Comparison of ENCODE assay signal across 1 cellular context in the genomic region with DNA sequence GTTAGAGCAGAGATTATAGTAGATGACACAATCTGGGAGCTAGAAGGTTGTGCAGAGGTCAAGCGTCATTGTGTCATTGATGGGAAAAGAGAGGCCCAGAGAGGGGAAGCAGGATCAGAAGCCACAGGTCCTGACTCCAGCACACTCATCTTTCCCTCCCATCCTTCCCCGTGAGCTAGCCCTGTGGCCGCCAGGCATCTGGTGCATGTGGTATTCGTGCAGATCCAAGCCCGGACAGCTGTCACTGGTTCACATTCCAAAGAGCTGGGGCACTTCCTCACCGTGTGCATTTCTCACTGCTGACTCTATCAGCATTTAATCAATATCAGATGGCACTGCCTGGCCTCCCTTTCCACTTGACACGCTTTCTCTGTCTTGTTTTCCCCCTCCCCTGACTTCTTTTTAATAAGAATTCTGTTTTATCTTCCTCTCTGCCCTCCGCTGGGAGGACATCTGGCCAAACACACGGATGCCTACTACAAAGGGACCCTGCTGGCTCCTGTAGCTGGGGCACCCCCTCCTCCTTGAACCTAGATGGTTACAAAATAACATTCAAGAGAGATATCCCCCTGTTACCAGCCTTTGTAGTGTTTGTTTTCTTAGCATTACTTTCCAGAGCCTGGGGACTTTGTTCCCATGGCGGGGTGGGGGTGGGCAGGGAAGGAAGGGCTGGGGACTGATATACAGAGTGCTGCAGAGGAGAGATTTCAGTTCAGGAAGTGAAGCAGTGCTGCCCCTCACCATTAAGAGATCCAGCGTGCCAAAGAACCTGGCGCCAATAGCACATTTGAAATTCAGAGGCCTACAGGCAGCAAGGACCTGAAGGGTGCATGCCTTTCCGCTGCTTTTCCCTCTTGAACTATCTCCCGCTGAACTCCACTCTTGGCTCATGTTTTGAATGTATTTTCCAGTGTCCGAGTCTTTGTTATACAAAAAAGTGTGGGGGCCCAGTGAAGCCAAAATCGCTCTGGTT.
TF ChIP-seq lines count a peak whose summit lies in the region.

No MANE protein-coding gene starts in this region.

TF ChIP-seq in HepG2, 621 proteins besides CTCF, POLR2A, EP300 and RAD21 (continued from another document and continues in another):
- TF ChIP-seq, protein P1, sequence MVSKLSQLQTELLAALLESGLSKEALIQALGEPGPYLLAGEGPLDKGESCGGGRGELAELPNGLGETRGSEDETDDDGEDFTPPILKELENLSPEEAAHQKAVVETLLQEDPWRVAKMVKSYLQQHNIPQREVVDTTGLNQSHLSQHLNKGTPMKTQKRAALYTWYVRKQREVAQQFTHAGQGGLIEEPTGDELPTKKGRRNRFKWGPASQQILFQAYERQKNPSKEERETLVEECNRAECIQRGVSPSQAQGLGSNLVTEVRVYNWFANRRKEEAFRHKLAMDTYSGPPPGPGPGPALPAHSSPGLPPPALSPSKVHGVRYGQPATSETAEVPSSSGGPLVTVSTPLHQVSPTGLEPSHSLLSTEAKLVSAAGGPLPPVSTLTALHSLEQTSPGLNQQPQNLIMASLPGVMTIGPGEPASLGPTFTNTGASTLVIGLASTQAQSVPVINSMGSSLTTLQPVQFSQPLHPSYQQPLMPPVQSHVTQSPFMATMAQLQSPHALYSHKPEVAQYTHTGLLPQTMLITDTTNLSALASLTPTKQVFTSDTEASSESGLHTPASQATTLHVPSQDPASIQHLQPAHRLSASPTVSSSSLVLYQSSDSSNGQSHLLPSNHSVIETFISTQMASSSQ (IDR thresholded peaks at IDR 0.05; ENCODE audit: low read depth): no peak
- TF ChIP-seq, protein P1 (CRISPR knock-in tag; IDR thresholded peaks at IDR 0.05; ENCODE audit: borderline replicate concordance): no peak
- peak; percentile 29; the same call in 1 of the 2 replicates for TF ChIP-seq CEBPG (CRISPR knock-in tag; IDR thresholded peaks at IDR 0.05)
- TF ChIP-seq GATAD2A (CRISPR knock-in tag; IDR thresholded peaks at IDR 0.05): peak; percentile 59; the same call in 1 of the 2 replicates
- TF ChIP-seq ZNF563 (CRISPR knock-in tag; IDR thresholded peaks at IDR 0.05): no peak
- no peak for TF ChIP-seq ZNF317 (CRISPR knock-in tag; IDR thresholded peaks at IDR 0.05)
- 0 out of 2 replicates have a peak, but pooled peaks have one; percentile 71 for TF ChIP-seq ZNF564 (CRISPR knock-in tag; IDR thresholded peaks at IDR 0.05)
- no peak for TF ChIP-seq RFX5 (IDR thresholded peaks at IDR 0.05; ENCODE audit: low read depth, low read length)
- peak; percentile 38 for TF ChIP-seq ZNF781 (CRISPR knock-in tag; IDR thresholded peaks at IDR 0.05; ENCODE audit: borderline replicate concordance, not compliant biosample characterization)
- no peak; the same call in 1 of the 2 replicates for TF ChIP-seq SPEN (CRISPR knock-in tag; IDR thresholded peaks at IDR 0.05; ENCODE audit: low read depth)
- TF ChIP-seq, protein P2, sequence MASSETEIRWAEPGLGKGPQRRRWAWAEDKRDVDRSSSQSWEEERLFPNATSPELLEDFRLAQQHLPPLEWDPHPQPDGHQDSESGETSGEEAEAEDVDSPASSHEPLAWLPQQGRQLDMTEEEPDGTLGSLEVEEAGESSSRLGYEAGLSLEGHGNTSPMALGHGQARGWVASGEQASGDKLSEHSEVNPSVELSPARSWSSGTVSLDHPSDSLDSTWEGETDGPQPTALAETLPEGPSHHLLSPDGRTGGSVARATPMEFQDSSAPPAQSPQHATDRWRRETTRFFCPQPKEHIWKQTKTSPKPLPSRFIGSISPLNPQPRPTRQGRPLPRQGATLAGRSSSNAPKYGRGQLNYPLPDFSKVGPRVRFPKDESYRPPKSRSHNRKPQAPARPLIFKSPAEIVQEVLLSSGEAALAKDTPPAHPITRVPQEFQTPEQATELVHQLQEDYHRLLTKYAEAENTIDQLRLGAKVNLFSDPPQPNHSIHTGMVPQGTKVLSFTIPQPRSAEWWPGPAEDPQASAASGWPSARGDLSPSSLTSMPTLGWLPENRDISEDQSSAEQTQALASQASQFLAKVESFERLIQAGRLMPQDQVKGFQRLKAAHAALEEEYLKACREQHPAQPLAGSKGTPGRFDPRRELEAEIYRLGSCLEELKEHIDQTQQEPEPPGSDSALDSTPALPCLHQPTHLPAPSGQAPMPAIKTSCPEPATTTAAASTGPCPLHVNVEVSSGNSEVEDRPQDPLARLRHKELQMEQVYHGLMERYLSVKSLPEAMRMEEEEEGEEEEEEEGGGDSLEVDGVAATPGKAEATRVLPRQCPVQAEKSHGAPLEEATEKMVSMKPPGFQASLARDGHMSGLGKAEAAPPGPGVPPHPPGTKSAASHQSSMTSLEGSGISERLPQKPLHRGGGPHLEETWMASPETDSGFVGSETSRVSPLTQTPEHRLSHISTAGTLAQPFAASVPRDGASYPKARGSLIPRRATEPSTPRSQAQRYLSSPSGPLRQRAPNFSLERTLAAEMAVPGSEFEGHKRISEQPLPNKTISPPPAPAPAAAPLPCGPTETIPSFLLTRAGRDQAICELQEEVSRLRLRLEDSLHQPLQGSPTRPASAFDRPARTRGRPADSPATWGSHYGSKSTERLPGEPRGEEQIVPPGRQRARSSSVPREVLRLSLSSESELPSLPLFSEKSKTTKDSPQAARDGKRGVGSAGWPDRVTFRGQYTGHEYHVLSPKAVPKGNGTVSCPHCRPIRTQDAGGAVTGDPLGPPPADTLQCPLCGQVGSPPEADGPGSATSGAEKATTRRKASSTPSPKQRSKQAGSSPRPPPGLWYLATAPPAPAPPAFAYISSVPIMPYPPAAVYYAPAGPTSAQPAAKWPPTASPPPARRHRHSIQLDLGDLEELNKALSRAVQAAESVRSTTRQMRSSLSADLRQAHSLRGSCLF (CRISPR knock-in tag; IDR thresholded peaks at IDR 0.05; ENCODE audit: borderline replicate concordance): no peak
- TF ChIP-seq, protein P3, sequence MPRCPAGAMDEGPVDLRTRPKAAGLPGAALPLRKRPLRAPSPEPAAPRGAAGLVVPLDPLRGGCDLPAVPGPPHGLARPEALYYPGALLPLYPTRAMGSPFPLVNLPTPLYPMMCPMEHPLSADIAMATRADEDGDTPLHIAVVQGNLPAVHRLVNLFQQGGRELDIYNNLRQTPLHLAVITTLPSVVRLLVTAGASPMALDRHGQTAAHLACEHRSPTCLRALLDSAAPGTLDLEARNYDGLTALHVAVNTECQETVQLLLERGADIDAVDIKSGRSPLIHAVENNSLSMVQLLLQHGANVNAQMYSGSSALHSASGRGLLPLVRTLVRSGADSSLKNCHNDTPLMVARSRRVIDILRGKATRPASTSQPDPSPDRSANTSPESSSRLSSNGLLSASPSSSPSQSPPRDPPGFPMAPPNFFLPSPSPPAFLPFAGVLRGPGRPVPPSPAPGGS (CRISPR knock-in tag; IDR thresholded peaks at IDR 0.05): no peak
- TF ChIP-seq ZNF296 (CRISPR knock-in tag; conservative IDR thresholded peaks at IDR 0.05): no peak
- no peak for TF ChIP-seq U2AF2 (IDR thresholded peaks at IDR 0.05; ENCODE audit: low read depth, low read length)
- TF ChIP-seq HNF4G (IDR thresholded peaks at IDR 0.05; ENCODE audit: borderline replicate concordance, low read depth, low read length): peak; percentile 86
- TF ChIP-seq HNF4G (CRISPR knock-in tag; IDR thresholded peaks at IDR 0.05; ENCODE audit: borderline replicate concordance, low read depth): no peak; the same call in 1 of the 2 replicates
- TF ChIP-seq, protein P4, sequence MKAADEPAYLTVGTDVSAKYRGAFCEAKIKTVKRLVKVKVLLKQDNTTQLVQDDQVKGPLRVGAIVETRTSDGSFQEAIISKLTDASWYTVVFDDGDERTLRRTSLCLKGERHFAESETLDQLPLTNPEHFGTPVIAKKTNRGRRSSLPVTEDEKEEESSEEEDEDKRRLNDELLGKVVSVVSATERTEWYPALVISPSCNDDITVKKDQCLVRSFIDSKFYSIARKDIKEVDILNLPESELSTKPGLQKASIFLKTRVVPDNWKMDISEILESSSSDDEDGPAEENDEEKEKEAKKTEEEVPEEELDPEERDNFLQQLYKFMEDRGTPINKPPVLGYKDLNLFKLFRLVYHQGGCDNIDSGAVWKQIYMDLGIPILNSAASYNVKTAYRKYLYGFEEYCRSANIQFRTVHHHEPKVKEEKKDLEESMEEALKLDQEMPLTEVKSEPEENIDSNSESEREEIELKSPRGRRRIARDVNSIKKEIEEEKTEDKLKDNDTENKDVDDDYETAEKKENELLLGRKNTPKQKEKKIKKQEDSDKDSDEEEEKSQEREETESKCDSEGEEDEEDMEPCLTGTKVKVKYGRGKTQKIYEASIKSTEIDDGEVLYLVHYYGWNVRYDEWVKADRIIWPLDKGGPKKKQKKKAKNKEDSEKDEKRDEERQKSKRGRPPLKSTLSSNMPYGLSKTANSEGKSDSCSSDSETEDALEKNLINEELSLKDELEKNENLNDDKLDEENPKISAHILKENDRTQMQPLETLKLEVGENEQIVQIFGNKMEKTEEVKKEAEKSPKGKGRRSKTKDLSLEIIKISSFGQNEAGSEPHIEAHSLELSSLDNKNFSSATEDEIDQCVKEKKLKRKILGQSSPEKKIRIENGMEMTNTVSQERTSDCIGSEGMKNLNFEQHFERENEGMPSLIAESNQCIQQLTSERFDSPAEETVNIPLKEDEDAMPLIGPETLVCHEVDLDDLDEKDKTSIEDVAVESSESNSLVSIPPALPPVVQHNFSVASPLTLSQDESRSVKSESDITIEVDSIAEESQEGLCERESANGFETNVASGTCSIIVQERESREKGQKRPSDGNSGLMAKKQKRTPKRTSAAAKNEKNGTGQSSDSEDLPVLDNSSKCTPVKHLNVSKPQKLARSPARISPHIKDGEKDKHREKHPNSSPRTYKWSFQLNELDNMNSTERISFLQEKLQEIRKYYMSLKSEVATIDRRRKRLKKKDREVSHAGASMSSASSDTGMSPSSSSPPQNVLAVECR (CRISPR knock-in tag; IDR thresholded peaks at IDR 0.05; ENCODE audit: borderline replicate concordance): peak; percentile 19; the same call in 1 of the 2 replicates
- no peak for TF ChIP-seq ZSCAN12 (CRISPR knock-in tag; IDR thresholded peaks at IDR 0.05)
- no peak for TF ChIP-seq ZNF33A (CRISPR knock-in tag; IDR thresholded peaks at IDR 0.05; ENCODE audit: borderline replicate concordance)
- TF ChIP-seq ZNF230 (CRISPR knock-in tag; IDR thresholded peaks at IDR 0.05): no peak
- TF ChIP-seq, protein P5, sequence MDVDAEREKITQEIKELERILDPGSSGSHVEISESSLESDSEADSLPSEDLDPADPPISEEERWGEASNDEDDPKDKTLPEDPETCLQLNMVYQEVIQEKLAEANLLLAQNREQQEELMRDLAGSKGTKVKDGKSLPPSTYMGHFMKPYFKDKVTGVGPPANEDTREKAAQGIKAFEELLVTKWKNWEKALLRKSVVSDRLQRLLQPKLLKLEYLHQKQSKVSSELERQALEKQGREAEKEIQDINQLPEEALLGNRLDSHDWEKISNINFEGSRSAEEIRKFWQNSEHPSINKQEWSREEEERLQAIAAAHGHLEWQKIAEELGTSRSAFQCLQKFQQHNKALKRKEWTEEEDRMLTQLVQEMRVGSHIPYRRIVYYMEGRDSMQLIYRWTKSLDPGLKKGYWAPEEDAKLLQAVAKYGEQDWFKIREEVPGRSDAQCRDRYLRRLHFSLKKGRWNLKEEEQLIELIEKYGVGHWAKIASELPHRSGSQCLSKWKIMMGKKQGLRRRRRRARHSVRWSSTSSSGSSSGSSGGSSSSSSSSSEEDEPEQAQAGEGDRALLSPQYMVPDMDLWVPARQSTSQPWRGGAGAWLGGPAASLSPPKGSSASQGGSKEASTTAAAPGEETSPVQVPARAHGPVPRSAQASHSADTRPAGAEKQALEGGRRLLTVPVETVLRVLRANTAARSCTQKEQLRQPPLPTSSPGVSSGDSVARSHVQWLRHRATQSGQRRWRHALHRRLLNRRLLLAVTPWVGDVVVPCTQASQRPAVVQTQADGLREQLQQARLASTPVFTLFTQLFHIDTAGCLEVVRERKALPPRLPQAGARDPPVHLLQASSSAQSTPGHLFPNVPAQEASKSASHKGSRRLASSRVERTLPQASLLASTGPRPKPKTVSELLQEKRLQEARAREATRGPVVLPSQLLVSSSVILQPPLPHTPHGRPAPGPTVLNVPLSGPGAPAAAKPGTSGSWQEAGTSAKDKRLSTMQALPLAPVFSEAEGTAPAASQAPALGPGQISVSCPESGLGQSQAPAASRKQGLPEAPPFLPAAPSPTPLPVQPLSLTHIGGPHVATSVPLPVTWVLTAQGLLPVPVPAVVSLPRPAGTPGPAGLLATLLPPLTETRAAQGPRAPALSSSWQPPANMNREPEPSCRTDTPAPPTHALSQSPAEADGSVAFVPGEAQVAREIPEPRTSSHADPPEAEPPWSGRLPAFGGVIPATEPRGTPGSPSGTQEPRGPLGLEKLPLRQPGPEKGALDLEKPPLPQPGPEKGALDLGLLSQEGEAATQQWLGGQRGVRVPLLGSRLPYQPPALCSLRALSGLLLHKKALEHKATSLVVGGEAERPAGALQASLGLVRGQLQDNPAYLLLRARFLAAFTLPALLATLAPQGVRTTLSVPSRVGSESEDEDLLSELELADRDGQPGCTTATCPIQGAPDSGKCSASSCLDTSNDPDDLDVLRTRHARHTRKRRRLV (CRISPR knock-in tag; IDR thresholded peaks at IDR 0.05): no peak
- TF ChIP-seq MAFF (IDR thresholded peaks at IDR 0.05; ENCODE audit: low read depth, low read length): peak; percentile 54
- TF ChIP-seq ZNF567 (CRISPR knock-in tag; IDR thresholded peaks at IDR 0.05; ENCODE audit: borderline replicate concordance): no peak
- no peak; the same call in 1 of the 2 replicates for TF ChIP-seq NCOA2 (CRISPR knock-in tag; IDR thresholded peaks at IDR 0.05)
- 0 out of 2 replicates have a peak, but pooled peaks have one; percentile 7 for TF ChIP-seq THYN1 (CRISPR knock-in tag; IDR thresholded peaks at IDR 0.05; ENCODE audit: borderline replicate concordance, low read depth)
- TF ChIP-seq SIX4 (CRISPR knock-in tag; IDR thresholded peaks at IDR 0.05): no peak
- TF ChIP-seq, protein P6, sequence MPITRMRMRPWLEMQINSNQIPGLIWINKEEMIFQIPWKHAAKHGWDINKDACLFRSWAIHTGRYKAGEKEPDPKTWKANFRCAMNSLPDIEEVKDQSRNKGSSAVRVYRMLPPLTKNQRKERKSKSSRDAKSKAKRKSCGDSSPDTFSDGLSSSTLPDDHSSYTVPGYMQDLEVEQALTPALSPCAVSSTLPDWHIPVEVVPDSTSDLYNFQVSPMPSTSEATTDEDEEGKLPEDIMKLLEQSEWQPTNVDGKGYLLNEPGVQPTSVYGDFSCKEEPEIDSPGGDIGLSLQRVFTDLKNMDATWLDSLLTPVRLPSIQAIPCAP (CRISPR knock-in tag; IDR thresholded peaks at IDR 0.05; ENCODE audit: low read depth): no peak
- TF ChIP-seq LCORL (IDR thresholded peaks at IDR 0.05): no peak
- TF ChIP-seq LCORL (CRISPR knock-in tag; IDR thresholded peaks at IDR 0.05): peak; percentile 14; the same call in 1 of the 2 replicates
- no peak for TF ChIP-seq NFIB (CRISPR knock-in tag; IDR thresholded peaks at IDR 0.05; ENCODE audit: borderline replicate concordance)
- TF ChIP-seq JUND (CRISPR knock-in tag; IDR thresholded peaks at IDR 0.05): 0 out of 2 replicates have a peak, but pooled peaks have one; percentile 36
